Comparison of ENCODE assay signal across 1 cellular context in genomic region chr1:209490013-209490412, GRCh38.
TF ChIP-seq lines count a peak whose summit lies in the region.

No MANE protein-coding gene starts in this region.

TF ChIP-seq in SK-N-SH treated with all-trans-retinoic acid at 6 μM for 48 hours, 23 proteins besides CTCF, POLR2A, EP300 and RAD21 (continued from another document):
- TF ChIP-seq, protein P1, sequence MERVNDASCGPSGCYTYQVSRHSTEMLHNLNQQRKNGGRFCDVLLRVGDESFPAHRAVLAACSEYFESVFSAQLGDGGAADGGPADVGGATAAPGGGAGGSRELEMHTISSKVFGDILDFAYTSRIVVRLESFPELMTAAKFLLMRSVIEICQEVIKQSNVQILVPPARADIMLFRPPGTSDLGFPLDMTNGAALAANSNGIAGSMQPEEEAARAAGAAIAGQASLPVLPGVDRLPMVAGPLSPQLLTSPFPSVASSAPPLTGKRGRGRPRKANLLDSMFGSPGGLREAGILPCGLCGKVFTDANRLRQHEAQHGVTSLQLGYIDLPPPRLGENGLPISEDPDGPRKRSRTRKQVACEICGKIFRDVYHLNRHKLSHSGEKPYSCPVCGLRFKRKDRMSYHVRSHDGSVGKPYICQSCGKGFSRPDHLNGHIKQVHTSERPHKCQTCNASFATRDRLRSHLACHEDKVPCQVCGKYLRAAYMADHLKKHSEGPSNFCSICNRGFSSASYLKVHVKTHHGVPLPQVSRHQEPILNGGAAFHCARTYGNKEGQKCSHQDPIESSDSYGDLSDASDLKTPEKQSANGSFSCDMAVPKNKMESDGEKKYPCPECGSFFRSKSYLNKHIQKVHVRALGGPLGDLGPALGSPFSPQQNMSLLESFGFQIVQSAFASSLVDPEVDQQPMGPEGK (CRISPR knock-in tag; IDR thresholded peaks at IDR 0.05; ENCODE audit: borderline replicate concordance): no peak
- no peak for TF ChIP-seq OSR1 (CRISPR knock-in tag; IDR thresholded peaks at IDR 0.05)
- TF ChIP-seq ZNF70 (CRISPR knock-in tag; IDR thresholded peaks at IDR 0.05): no peak
- TF ChIP-seq, protein P2, sequence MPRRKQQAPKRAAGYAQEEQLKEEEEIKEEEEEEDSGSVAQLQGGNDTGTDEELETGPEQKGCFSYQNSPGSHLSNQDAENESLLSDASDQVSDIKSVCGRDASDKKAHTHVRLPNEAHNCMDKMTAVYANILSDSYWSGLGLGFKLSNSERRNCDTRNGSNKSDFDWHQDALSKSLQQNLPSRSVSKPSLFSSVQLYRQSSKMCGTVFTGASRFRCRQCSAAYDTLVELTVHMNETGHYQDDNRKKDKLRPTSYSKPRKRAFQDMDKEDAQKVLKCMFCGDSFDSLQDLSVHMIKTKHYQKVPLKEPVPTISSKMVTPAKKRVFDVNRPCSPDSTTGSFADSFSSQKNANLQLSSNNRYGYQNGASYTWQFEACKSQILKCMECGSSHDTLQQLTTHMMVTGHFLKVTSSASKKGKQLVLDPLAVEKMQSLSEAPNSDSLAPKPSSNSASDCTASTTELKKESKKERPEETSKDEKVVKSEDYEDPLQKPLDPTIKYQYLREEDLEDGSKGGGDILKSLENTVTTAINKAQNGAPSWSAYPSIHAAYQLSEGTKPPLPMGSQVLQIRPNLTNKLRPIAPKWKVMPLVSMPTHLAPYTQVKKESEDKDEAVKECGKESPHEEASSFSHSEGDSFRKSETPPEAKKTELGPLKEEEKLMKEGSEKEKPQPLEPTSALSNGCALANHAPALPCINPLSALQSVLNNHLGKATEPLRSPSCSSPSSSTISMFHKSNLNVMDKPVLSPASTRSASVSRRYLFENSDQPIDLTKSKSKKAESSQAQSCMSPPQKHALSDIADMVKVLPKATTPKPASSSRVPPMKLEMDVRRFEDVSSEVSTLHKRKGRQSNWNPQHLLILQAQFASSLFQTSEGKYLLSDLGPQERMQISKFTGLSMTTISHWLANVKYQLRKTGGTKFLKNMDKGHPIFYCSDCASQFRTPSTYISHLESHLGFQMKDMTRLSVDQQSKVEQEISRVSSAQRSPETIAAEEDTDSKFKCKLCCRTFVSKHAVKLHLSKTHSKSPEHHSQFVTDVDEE (CRISPR knock-in tag; IDR thresholded peaks at IDR 0.05): no peak
- TF ChIP-seq, protein P3, sequence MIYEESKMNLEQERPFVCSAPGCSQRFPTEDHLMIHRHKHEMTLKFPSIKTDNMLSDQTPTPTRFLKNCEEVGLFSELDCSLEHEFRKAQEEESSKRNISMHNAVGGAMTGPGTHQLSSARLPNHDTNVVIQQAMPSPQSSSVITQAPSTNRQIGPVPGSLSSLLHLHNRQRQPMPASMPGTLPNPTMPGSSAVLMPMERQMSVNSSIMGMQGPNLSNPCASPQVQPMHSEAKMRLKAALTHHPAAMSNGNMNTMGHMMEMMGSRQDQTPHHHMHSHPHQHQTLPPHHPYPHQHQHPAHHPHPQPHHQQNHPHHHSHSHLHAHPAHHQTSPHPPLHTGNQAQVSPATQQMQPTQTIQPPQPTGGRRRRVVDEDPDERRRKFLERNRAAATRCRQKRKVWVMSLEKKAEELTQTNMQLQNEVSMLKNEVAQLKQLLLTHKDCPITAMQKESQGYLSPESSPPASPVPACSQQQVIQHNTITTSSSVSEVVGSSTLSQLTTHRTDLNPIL (CRISPR knock-in tag; IDR thresholded peaks at IDR 0.05; ENCODE audit: low read depth): no peak
